Comparison of ENCODE assay signal across 9 cellular contexts in genomic region chr20:17679786-17680127, GRCh38. TPM values are rescaled to one million over a fixed set of nuclear protein-coding genes. Genes with fewer than 3 reads are reported as not detected.
DNase-seq lines count a peak whose midpoint lies in the region; ATAC-seq, FAIRE-seq and TF ChIP-seq lines count a peak whose summit lies in the region.
"Had no signal": no experiment of that assay in that cellular context is flagged by ENCODE, and none has a peak within 500 bp of the region (broad histone marks: within the 10 kb centered on the region; RNA-seq: fewer than 3 reads in every experiment).

No MANE protein-coding gene starts in this region.

- H3K36me3 ChIP-seq in PC-9 (ENCODE audit: low read depth) = peaks cover 7% of the 10 kb centered on the region; the same call in 1 of the 2 replicates
- H3K36me3 ChIP-seq in H1 (ENCODE audit: control insufficient read depth in 2 of 4, insufficient read depth in 4 of 4, low read length in 3 of 4) = peaks cover 0 to 8% (median 1%) of the 10 kb centered on the region in 4 experiments; a peak in 3 of 8 replicates
- H3K36me3 ChIP-seq in ovary = no peaks in the 10 kb centered on the region

- no peak overlapping the region for H2BK120ac ChIP-seq in H1 (replicated peaks; ENCODE audit: low read depth, low read length)

- no peak overlapping the region for H3K4ac ChIP-seq in H1 (replicated peaks; ENCODE audit: insufficient read length, low read depth, low read length)

- peaks cover 26% of the 10 kb centered on the region for H3K4me1 Mint-ChIP-seq in CD4-positive, alpha-beta T cell (ENCODE audit: low read depth)

- peak overlapping the region; percentile 82 for H3K27ac Mint-ChIP-seq in CD4-positive, alpha-beta T cell

- no peak overlapping the region for H2BK20ac ChIP-seq in H1 (ENCODE audit: low read length)

- peaks cover 25% of the 10 kb centered on the region for H3K79me1 ChIP-seq in H1 (ENCODE audit: low read depth, low read length)

- H3K9me3 Mint-ChIP-seq in CD4-positive, alpha-beta T cell = no peaks in the 10 kb centered on the region

- no peaks in the 10 kb centered on the region for H3K9me3 ChIP-seq in CD4-positive, alpha-beta T cell (ENCODE audit: control insufficient read depth, low read length)
- H3K9me3 ChIP-seq in PC-9 (ENCODE audit: insufficient read depth, low read depth) (no peaks in the 10 kb centered on the region), H1 (ENCODE audit: insufficient read depth in 2 of 2, low read depth in 1 of 2, low read length in 1 of 2) (no peaks in the 10 kb centered on the region), ovary (no peaks in the 10 kb centered on the region)

- no peak overlapping the region for H2BK12ac ChIP-seq in H1 (ENCODE audit: low read depth, low read length)

- H2BK15ac ChIP-seq in H1 (ENCODE audit: low read length) = no peak overlapping the region

- 0 out of 2 replicates have a peak overlapping the region, but pooled peaks have one; percentile 71 for H2AFZ ChIP-seq in PC-9
- H2AFZ ChIP-seq in H1 (ENCODE audit: low read length) = no peak overlapping the region

- peaks cover 58% of the 10 kb centered on the region for H3K79me2 ChIP-seq in PC-9 (ENCODE audit: low read depth)
- peaks cover 24 to 60% of the 10 kb centered on the region in 2 experiments for H3K79me2 ChIP-seq in H1 (ENCODE audit: control insufficient read depth in 1 of 2, insufficient read depth in 2 of 2, low read length in 2 of 2)

- no peak overlapping the region for H3K23ac ChIP-seq in H1 (ENCODE audit: insufficient read length)

- CTCF ChIA-PET in CD4-positive, alpha-beta T cell (lab: Charles Lee) = no interaction called here
- CTCF ChIA-PET in PC-9 (lab: Charles Lee) = interaction anchor here (0.8 to 1.0 kb wide), 2 partner anchors 59 to 259 kb away, joined by 3 to 8 read pairs; no protein-coding TSS in a partner anchor
- CTCF ChIA-PET in H1 (lab: Charles Lee; ENCODE audit: partially characterized antibody) = interaction anchor here (0.8 to 2.7 kb wide), 10 partner anchors 12 to 219 kb away, joined by 3 to 11 read pairs (median 3); no protein-coding TSS in a partner anchor

- H3K4me3 ChIP-seq in PC-9 (peak overlapping the region; percentile 66), H1 (ENCODE audit: extremely low read depth in 1 of 4, insufficient read depth in 2 of 4, low read depth in 3 of 4, low read length in 4 of 4) (peak overlapping the region in 3 of 4 experiments; percentile 87 to 96 (median 94); a peak in 3 of 8 replicates), ovary (no peak overlapping the region)

- H3K56ac ChIP-seq in H1 (replicated peaks; ENCODE audit: insufficient read length, low read depth, low read length) = no peak overlapping the region

- peaks cover 24% of the 10 kb centered on the region for H3K4me1 ChIP-seq in PC-9 (replicated peaks; ENCODE audit: insufficient read depth)
- H3K4me1 ChIP-seq in H1 (replicated peaks in 1 of 4; ENCODE audit: control insufficient read depth in 3 of 4, insufficient read depth in 4 of 4, low read length in 3 of 4) = peaks cover 6 to 12% (median 9%) of the 10 kb centered on the region in 4 experiments; a peak in 6 of 7 replicates
- H3K4me1 ChIP-seq in ovary (ENCODE audit: insufficient read depth) = peaks cover 8% of the 10 kb centered on the region

- peak overlapping the region; percentile 88 for H3K4me3 Mint-ChIP-seq in CD4-positive, alpha-beta T cell

- H3K14ac ChIP-seq in H1 (ENCODE audit: insufficient read length) = no peak overlapping the region

- peak overlapping the region; percentile 55; the same call in 1 of the 2 replicates for H2BK5ac ChIP-seq in H1 (ENCODE audit: low read depth, low read length)

- TF ChIP-seq RAD21 in H1 (IDR thresholded peaks at IDR 0.05 in 1 of 2, conservative IDR thresholded peaks at IDR 0.05 in 1 of 2; ENCODE audit: low read depth in 2 of 2, low read length in 2 of 2) = no peak

- H3K23me2 ChIP-seq in H1 (ENCODE audit: low read depth, low read length) = peaks cover 10% of the 10 kb centered on the region; the same call in 1 of the 2 replicates

- H3K9ac ChIP-seq in H1 (replicated peaks in 1 of 4; ENCODE audit: extremely low read depth in 1 of 4, low read depth in 3 of 4, low read length in 3 of 4) = 0 out of 7 replicates have a peak overlapping the region, but pooled peaks of 1 of the 4 experiments have one; percentile 26

- FAIRE-seq in H1 (lab: Jason Lieb, UNC) = no peak

- 69% methylated on average over 4 of the region's 4 CpGs; no CpG with 5 or more reads in 1 of the 2 experiments for WGBS in H1 (ENCODE audit: extremely low coverage in 1 of 2, insufficient coverage in 1 of 2, insufficient read length in 1 of 2, insufficient replicate concordance in 2 of 2, low coverage in 1 of 2, low lambda C conversion rate in 2 of 2, missing lambda C conversion rate in 1 of 2), 2 experiments
- WGBS in ovary, 3 donors = 39 to 52% (median 46%) methylated on average over 4 of the region's 4 CpGs

- H4K91ac ChIP-seq in H1 (replicated peaks; ENCODE audit: insufficient read length, low read length) = no peak overlapping the region

- no peak overlapping the region for H3K27ac ChIP-seq in CD4-positive, alpha-beta T cell (ENCODE audit: low read depth, low read length)
- peak overlapping the region; percentile 87 for H3K27ac ChIP-seq in PC-9
- H3K27ac ChIP-seq in H1 (ENCODE audit: low read depth, low read length) = no peak overlapping the region; the same call in 1 of the 2 replicates
- peak overlapping the region; percentile 17 to 84 for H3K27ac ChIP-seq in ovary

- no peak for TF ChIP-seq CTCF in CD4-positive, alpha-beta T cell (IDR thresholded peaks at IDR 0.05)
- TF ChIP-seq CTCF in PC-9 (conservative IDR thresholded peaks at IDR 0.05) (no peak), H1 (IDR thresholded peaks at IDR 0.05; ENCODE audit: control extremely low read depth in 1 of 3, insufficient read depth in 1 of 3, low read depth in 1 of 3, low read length in 3 of 3) (no peak), ovary (IDR thresholded peaks at IDR 0.05) (no peak)

- BruUV-seq in PC-9 (replicated peaks; lab: Mats Ljungman, UMichigan) = no TSS peak

- no peak overlapping the region for H2AK5ac ChIP-seq in H1 (ENCODE audit: low read depth, low read length)

- H3K9me2 ChIP-seq in PC-9 (ENCODE audit: insufficient read depth) = no peaks in the 10 kb centered on the region

- no peak for ATAC-seq in CD4-positive, alpha-beta T cell (ENCODE audit: poor library complexity)
- ATAC-seq in GM18517 (IDR thresholded peaks at IDR 0.05; ENCODE audit: unreplicated experiment) (no peak), GM18498 (IDR thresholded peaks at IDR 0.05; ENCODE audit: unreplicated experiment) (no peak)

- no peak overlapping the region for H3K18ac ChIP-seq in H1 (ENCODE audit: extremely low read depth, low read length)

- TF ChIP-seq EP300 in H1 (IDR thresholded peaks at IDR 0.05; ENCODE audit: borderline replicate concordance in 1 of 2, low read depth in 2 of 2, low read length in 2 of 2) (no peak), ovary (IDR thresholded peaks at IDR 0.05) (no peak)

- POLR2A ChIA-PET in CD4-positive, alpha-beta T cell (lab: Charles Lee) = no interaction called here
- POLR2A ChIA-PET in PC-9 (lab: Charles Lee; ENCODE audit: unreplicated experiment) = interaction anchor here (0.6 kb wide), 2 partner anchors 74 to 680 kb away, joined by 3 to 5 read pairs; no protein-coding TSS in a partner anchor
- POLR2A ChIA-PET in H1 (lab: Charles Lee; ENCODE audit: partially characterized antibody) = interaction anchor here (1.0 to 3.6 kb wide), 6 partner anchors 10 to 290 kb away, joined by 3 to 19 read pairs (median 4); partner anchors contain the start of genes MGME1 and SNX5

- peaks cover 10% of the 10 kb centered on the region for H3K27me3 ChIP-seq in CD4-positive, alpha-beta T cell (ENCODE audit: control insufficient read depth, insufficient read depth, low read length)
- H3K27me3 ChIP-seq in PC-9 (ENCODE audit: insufficient read depth, low read depth) = peaks cover 16% of the 10 kb centered on the region
- H3K27me3 ChIP-seq in H1 (replicated peaks in 1 of 4; ENCODE audit: control insufficient read depth in 3 of 4, extremely low read depth in 1 of 4, insufficient read depth in 3 of 4, low read length in 3 of 4) = no peaks in the 10 kb centered on the region
- H3K27me3 ChIP-seq in ovary = no peaks in the 10 kb centered on the region

- peaks cover 36% of the 10 kb centered on the region for H3K36me3 Mint-ChIP-seq in CD4-positive, alpha-beta T cell (ENCODE audit: low read depth)

- H4K20me1 ChIP-seq in PC-9 (ENCODE audit: insufficient read depth) (peaks cover 23% of the 10 kb centered on the region; the same call in 1 of the 2 replicates), H1 (replicated peaks in 1 of 2; ENCODE audit: control insufficient read depth in 1 of 2, insufficient read depth in 2 of 2, low read length in 2 of 2) (peaks cover 8 to 23% of the 10 kb centered on the region in 2 experiments)

- H4K8ac ChIP-seq in H1 (ENCODE audit: extremely low read depth, insufficient read depth, low read length) = no peak overlapping the region

- TF ChIP-seq POLR2A in H1 (IDR thresholded peaks at IDR 0.05; ENCODE audit: control extremely low read depth in 1 of 2, low read depth in 2 of 2, low read length in 2 of 2) (no peak), ovary (IDR thresholded peaks at IDR 0.05) (no peak)

- peaks cover 6% of the 10 kb centered on the region for H3K27me3 Mint-ChIP-seq in CD4-positive, alpha-beta T cell

- no peak for DNase-seq in CD4-positive, alpha-beta T cell
- DNase-seq in PC-9 (no peak), H1 (ENCODE audit: low read depth in 1 of 2, low spot score in 2 of 2) (no peak), ovary (peak in 1 of 5 donors; percentile 35), NCI-H1930 (lab: John Stamatoyannopoulos, UW) (no peak), NCI-H226 (no peak)

- H3F3A ChIP-seq in PC-9 (ENCODE audit: insufficient read depth, low read depth) = peaks cover 16% of the 10 kb centered on the region

- no peak overlapping the region for H4K5ac ChIP-seq in H1 (ENCODE audit: insufficient read length, low read depth, low read length)

- intact Hi-C loops in CD4-positive, alpha-beta T cell (cut with DNase I, micrococcal nuclease) = loop anchor here (2.0 to 10.0 kb wide), 10 partner anchors 67 to 1105 kb away; partner anchors contain the start of genes KAT14 (in 1 of the 2), KIF16B (in 1 of the 2), PET117 (in 1 of the 2) and SEC23B (in 1 of the 2)
- intact Hi-C loops in PC-9 (cut with micrococcal nuclease; ENCODE audit: unreplicated experiment) (loop anchor here (1.0 to 5.0 kb wide), 3 partner anchors 122 to 219 kb away; no protein-coding TSS in a partner anchor), ovary (cut with DNase I) (loop anchor here (2.0 to 10.0 kb wide), 8 partner anchors 125 to 288 kb away; partner anchors contain the start of genes MGME1 (in 1 of the 4) and SNX5 (in 1 of the 4))

- H3K4me2 ChIP-seq in PC-9 = peak overlapping the region; percentile 88
- peak overlapping the region; percentile 86 to 95 for H3K4me2 ChIP-seq in H1 (ENCODE audit: insufficient read depth in 1 of 2, low read depth in 2 of 2, low read length in 2 of 2)

RNA-seq across cellular contexts. Expression of gene RRBP1, which starts 2.3 kb away (rescaled TPM):
- total RNA-seq in CD4-positive, alpha-beta T cell = 10 to 100 TPM; 26.4 to 27.2 TPM
- total RNA-seq in PC-9 (2021) (144 and 156 TPM in 2 replicates), ovary (100 to 1,000 TPM in 2 of 7 donors, 10 to 100 TPM in 5; 29.2 to 159 (median 96.2) TPM)
- 153 and 157 TPM in 2 replicates for total RNA-seq in H1 (2021; fragmentation: NEBNext Ultra II Directional; extraction: Animal tissue kit (Norgen Biotek cat#: 25700))
- polyA plus RNA-seq in H1 (2011; rRNA removed) (15.9 and 20.2 TPM in 2 replicates), ovary (10 to 100 TPM; 51.8 to 64.4 TPM)
- polyA plus RNA-seq in H1 (2011; cell fraction: cytosol; rRNA removed) = 37.4 TPM
- polyA plus RNA-seq in H1 (2011; cell fraction: nucleus; rRNA removed) = 71.6 TPM
- polyA plus RNA-seq in H1 (2012, experiment 1 of 2) = 82.9 to 111 TPM (median 107 TPM) in 4 replicates
- polyA plus RNA-seq in H1 (2012, experiment 2 of 2) = 24.2 TPM
- 178 TPM for polyA plus RNA-seq in H1 (2013, experiment 1 of 2)
- polyA plus RNA-seq in H1 (2013, experiment 2 of 2) = 185 TPM
- polyA minus RNA-seq in H1 (2011; rRNA and poly(A)+ RNA removed) = 25.7 and 32.9 TPM in 2 replicates
- 45.1 TPM for polyA minus RNA-seq in H1 (2011; cell fraction: cytosol; rRNA and poly(A)+ RNA removed)
- 40.6 TPM for polyA minus RNA-seq in H1 (2011; cell fraction: nucleus; rRNA and poly(A)+ RNA removed)

RNA-seq across cellular contexts. Expression of gene BANF2, which starts 20.0 kb away (rescaled TPM):
- total RNA-seq in CD4-positive, alpha-beta T cell = not detected
- total RNA-seq in PC-9 (2021) (not detected in 2 replicates), ovary (not detected)
- not detected in 2 replicates for total RNA-seq in H1 (2021; fragmentation: NEBNext Ultra II Directional; extraction: Animal tissue kit (Norgen Biotek cat#: 25700))
- polyA plus RNA-seq in H1 (2011; rRNA removed) (not detected in 2 replicates), ovary (not detected)
- not detected for polyA plus RNA-seq in H1 (2011; cell fraction: cytosol; rRNA removed)
- not detected for polyA plus RNA-seq in H1 (2011; cell fraction: nucleus; rRNA removed)
- not detected in 4 replicates for polyA plus RNA-seq in H1 (2012, experiment 1 of 2)
- not detected for polyA plus RNA-seq in H1 (2012, experiment 2 of 2)
- polyA plus RNA-seq in H1 (2013, experiment 1 of 2) = not detected
- polyA plus RNA-seq in H1 (2013, experiment 2 of 2) = not detected
- not detected in 2 replicates for polyA minus RNA-seq in H1 (2011; rRNA and poly(A)+ RNA removed)
- polyA minus RNA-seq in H1 (2011; cell fraction: cytosol; rRNA and poly(A)+ RNA removed) = not detected
- not detected for polyA minus RNA-seq in H1 (2011; cell fraction: nucleus; rRNA and poly(A)+ RNA removed)
- total RNA-seq: lower leg skin had no signal

Comparison
In these comparisons a context has a peak if more than half of its experiments do, and no peak if none do; other contexts are left out.
1. H3K27ac ChIP-seq: peak in PC-9 (single experiment) and ovary (2 of 2); none in CD4-positive, alpha-beta T cell (single experiment) and H1 (single experiment).